In genomic region chr1:32465541-32466002, GRCh38 we compare ENCODE assay signal across 8 cellular contexts. TPM values are rescaled to one million over a fixed set of nuclear protein-coding genes. Genes with fewer than 3 reads are reported as not detected.
DNase-seq lines count a peak whose midpoint lies in the region; ATAC-seq and TF ChIP-seq lines count a peak whose summit lies in the region.

No MANE protein-coding gene starts in this region.

- H3K4me1 Mint-ChIP-seq in T-helper 1 cell treated with Interleukin-12 subunit alpha and Interleukin-12 subunit beta and Interleukin-4 antibody, amounts not matched to agents 30 μg/mL and 1 μg/mL, for 36 hours (ENCODE audit: low read depth), result peaks cover 10% of the 10 kb centered on the region
- peaks cover 6% of the 10 kb centered on the region for H3K4me1 Mint-ChIP-seq in glutamatergic neuron (ENCODE audit: low read depth, unreplicated experiment)

- peaks cover 11% of the 10 kb centered on the region for H3K4me1 ChIP-seq in skeletal muscle satellite cell (ENCODE audit: control insufficient read depth, insufficient read depth, low read length)

- no peaks in the 10 kb centered on the region for H3K36me3 ChIP-seq in skeletal muscle satellite cell (ENCODE audit: insufficient read depth, low read length)

- peaks cover 5% of the 10 kb centered on the region for H3K36me3 Mint-ChIP-seq in T-helper 1 cell treated with Interleukin-12 subunit alpha and Interleukin-12 subunit beta and Interleukin-4 antibody, amounts not matched to agents 30 μg/mL and 1 μg/mL, for 36 hours (ENCODE audit: low read depth)
- no peaks in the 10 kb centered on the region for H3K36me3 Mint-ChIP-seq in glutamatergic neuron (ENCODE audit: unreplicated experiment)

- H3K27ac ChIP-seq in VCaP, result peak overlapping the region; percentile 75; the same call in 1 of the 2 replicates

- H3K27me3 Mint-ChIP-seq in T-helper 1 cell treated with Interleukin-12 subunit alpha and Interleukin-12 subunit beta and Interleukin-4 antibody, amounts not matched to agents 30 μg/mL and 1 μg/mL, for 36 hours (ENCODE audit: low read depth), result peaks cover 47% of the 10 kb centered on the region
- H3K27me3 Mint-ChIP-seq in glutamatergic neuron (ENCODE audit: unreplicated experiment), result peaks cover 8% of the 10 kb centered on the region

- H3K9me3 Mint-ChIP-seq in T-helper 1 cell treated with Interleukin-12 subunit alpha and Interleukin-12 subunit beta and Interleukin-4 antibody, amounts not matched to agents 30 μg/mL and 1 μg/mL, for 36 hours, result no peaks in the 10 kb centered on the region
- H3K9me3 Mint-ChIP-seq in glutamatergic neuron (ENCODE audit: unreplicated experiment), result peaks cover 5% of the 10 kb centered on the region

- peak overlapping the region; percentile 71 for H3K4me3 ChIP-seq in skeletal muscle satellite cell (ENCODE audit: low read length)

- H3K4me2 ChIP-seq in skeletal muscle satellite cell (ENCODE audit: low read length), result peak overlapping the region; percentile 90

- no peak for ATAC-seq in HG03354 (IDR thresholded peaks at IDR 0.05; ENCODE audit: poor library complexity, severe bottlenecking, unreplicated experiment)

- H3K9me3 ChIP-seq in skeletal muscle satellite cell (replicated peaks; ENCODE audit: low read length), result no peaks in the 10 kb centered on the region

- peaks cover 50% of the 10 kb centered on the region for H3K27me3 ChIP-seq in skeletal muscle satellite cell (ENCODE audit: control insufficient read depth, insufficient read depth, low read length)

- H3K27ac Mint-ChIP-seq in T-helper 1 cell treated with Interleukin-12 subunit alpha and Interleukin-12 subunit beta and Interleukin-4 antibody, amounts not matched to agents 30 μg/mL and 1 μg/mL, for 36 hours, result no peak overlapping the region
- H3K27ac Mint-ChIP-seq in glutamatergic neuron (ENCODE audit: unreplicated experiment), result no peak overlapping the region

- H3K4me3 Mint-ChIP-seq in T-helper 1 cell treated with Interleukin-12 subunit alpha and Interleukin-12 subunit beta and Interleukin-4 antibody, amounts not matched to agents 30 μg/mL and 1 μg/mL, for 36 hours, result peak overlapping the region; percentile 68
- peak overlapping the region; percentile 90 for H3K4me3 Mint-ChIP-seq in glutamatergic neuron (ENCODE audit: unreplicated experiment)

- TF ChIP-seq CTCF in VCaP (conservative IDR thresholded peaks at IDR 0.05) (no peak), glutamatergic neuron (IDR thresholded peaks at IDR 0.05; ENCODE audit: partially characterized antibody, unreplicated experiment) (no peak)

- no peak overlapping the region for H3K9ac ChIP-seq in skeletal muscle satellite cell (ENCODE audit: low read depth, low read length)

- DNase-seq in T-helper 1 cell, result no peak
- no peak for DNase-seq in glutamatergic neuron
- DNase-seq in GF-D8 (lab: John Stamatoyannopoulos, UW), result no peak
- DNase-seq in HuH-7 (ENCODE audit: low spot score), result no peak

RNA-seq across cellular contexts. Expression of gene ZBTB8B, which starts 0.7 kb away (rescaled TPM):
- 0.44 TPM for total RNA-seq in glutamatergic neuron (ENCODE audit: unreplicated experiment)
- total RNA-seq in skeletal muscle satellite cell (2012; rRNA removed), result not detected in 2 replicates
